Comparison of ENCODE assay signal across 1 cellular context in the genomic region with DNA sequence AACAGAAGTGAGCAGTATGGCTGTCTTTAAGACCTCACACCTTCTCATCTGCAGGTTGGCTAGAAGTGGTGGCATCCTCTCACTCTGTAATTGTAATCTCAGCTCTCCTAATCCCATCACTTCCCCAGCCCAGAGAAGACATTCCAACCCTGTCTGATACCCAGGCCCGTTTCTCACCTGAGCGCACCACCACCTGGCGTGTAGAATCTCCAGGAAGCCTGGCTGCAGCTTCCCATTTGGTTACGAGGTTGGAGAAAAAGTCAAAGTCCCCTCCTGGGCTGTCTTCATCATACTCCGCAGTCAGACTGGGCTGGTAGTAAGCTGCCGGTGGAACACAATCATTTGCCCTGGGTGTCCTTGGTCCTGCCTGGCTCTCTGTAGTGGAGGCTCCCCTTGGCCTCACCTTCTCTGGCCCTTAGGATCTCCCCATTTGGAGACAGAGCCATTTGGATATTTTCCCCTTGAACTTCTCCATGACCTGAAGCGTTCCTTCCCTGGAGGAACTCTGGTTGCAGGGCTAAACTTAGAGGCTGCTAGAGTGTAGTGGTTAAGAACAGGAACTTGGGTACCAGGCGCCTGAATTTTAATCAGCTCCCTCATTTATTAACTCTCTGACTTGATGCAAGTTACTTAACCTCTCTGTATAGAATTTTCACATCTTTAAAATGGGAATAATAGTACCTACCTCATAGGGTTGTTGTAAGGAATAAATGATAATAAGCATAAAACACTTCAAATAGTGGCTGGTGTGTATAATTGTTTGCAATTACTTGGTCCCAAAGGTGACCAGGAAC.
TF ChIP-seq lines count a peak whose summit lies in the region.

No MANE protein-coding gene starts in this region.

TF ChIP-seq in GM12878, 131 proteins besides CTCF, POLR2A, EP300 and RAD21:
- TF ChIP-seq, protein P1, sequence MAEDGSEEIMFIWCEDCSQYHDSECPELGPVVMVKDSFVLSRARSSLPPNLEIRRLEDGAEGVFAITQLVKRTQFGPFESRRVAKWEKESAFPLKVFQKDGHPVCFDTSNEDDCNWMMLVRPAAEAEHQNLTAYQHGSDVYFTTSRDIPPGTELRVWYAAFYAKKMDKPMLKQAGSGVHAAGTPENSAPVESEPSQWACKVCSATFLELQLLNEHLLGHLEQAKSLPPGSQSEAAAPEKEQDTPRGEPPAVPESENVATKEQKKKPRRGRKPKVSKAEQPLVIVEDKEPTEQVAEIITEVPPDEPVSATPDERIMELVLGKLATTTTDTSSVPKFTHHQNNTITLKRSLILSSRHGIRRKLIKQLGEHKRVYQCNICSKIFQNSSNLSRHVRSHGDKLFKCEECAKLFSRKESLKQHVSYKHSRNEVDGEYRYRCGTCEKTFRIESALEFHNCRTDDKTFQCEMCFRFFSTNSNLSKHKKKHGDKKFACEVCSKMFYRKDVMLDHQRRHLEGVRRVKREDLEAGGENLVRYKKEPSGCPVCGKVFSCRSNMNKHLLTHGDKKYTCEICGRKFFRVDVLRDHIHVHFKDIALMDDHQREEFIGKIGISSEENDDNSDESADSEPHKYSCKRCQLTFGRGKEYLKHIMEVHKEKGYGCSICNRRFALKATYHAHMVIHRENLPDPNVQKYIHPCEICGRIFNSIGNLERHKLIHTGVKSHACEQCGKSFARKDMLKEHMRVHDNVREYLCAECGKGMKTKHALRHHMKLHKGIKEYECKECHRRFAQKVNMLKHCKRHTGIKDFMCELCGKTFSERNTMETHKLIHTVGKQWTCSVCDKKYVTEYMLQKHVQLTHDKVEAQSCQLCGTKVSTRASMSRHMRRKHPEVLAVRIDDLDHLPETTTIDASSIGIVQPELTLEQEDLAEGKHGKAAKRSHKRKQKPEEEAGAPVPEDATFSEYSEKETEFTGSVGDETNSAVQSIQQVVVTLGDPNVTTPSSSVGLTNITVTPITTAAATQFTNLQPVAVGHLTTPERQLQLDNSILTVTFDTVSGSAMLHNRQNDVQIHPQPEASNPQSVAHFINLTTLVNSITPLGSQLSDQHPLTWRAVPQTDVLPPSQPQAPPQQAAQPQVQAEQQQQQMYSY (CRISPR knock-in tag; IDR thresholded peaks at IDR 0.05), result no peak
- TF ChIP-seq NR2C2 (IDR thresholded peaks at IDR 0.05; ENCODE audit: borderline replicate concordance, control insufficient read depth, insufficient read length, low read depth) (no peak), JUNB (IDR thresholded peaks at IDR 0.05) (no peak), BHLHE40 (IDR thresholded peaks at IDR 0.05; ENCODE audit: borderline replicate concordance in 1 of 2, low read depth in 2 of 2, low read length in 1 of 2) (no peak), NFXL1 (IDR thresholded peaks at IDR 0.05; ENCODE audit: borderline replicate concordance) (no peak), KDM1A (IDR thresholded peaks at IDR 0.05; ENCODE audit: borderline replicate concordance) (no peak)
